16 cellular contexts compared by ENCODE assay signal in genomic region chr16:35144212-35144932, GRCh38.
"Had no signal": no experiment of that assay in that cellular context is flagged by ENCODE, and none has a peak within 500 bp of the region (broad histone marks: within the 10 kb centered on the region; RNA-seq: fewer than 3 reads in every experiment).

No MANE protein-coding gene starts in this region.

- H3K36me3 ChIP-seq: MG63 had no signal

- ATAC-seq: HepG2 had no signal

- H3K9me3 ChIP-seq: MG63 had no signal

- H3K4me3 ChIP-seq: MG63 had no signal

- H3K27me3 ChIP-seq: MG63 had no signal

- DNase-seq: IMR-90, Karpas-422, KG1, MG63, NCI-H1092, NCI-H1105 treated with DMSO at 0.1 percent for 48 hours, NCI-H1417 treated with DMSO at 0.1 percent for 48 hours, NCI-H146, NCI-H1694 treated with DMSO at 0.1 percent for 48 hours, NCI-H2081, NCI-H2107, NCI-H2227 treated with DMSO at 0.1 percent for 48 hours, NCI-H524, NCI-H526 treated with DMSO at 0.1 percent for 48 hours, RPMI8226 had no signal
